In genomic region chr3:186589856-186590579, GRCh38 we compare ENCODE assay signal across 16 cellular contexts. TPM values are rescaled to one million over a fixed set of nuclear protein-coding genes. Genes with fewer than 3 reads are reported as not detected.
DNase-seq lines count a peak whose midpoint lies in the region; ATAC-seq, FAIRE-seq and TF ChIP-seq lines count a peak whose summit lies in the region.
"Had no signal": no experiment of that assay in that cellular context is flagged by ENCODE, and none has a peak within 500 bp of the region (broad histone marks: within the 10 kb centered on the region; RNA-seq: fewer than 3 reads in every experiment).

No MANE protein-coding gene starts in this region.

- H2AFZ ChIP-seq in Loucy (ENCODE audit: low read length) (no peak overlapping the region), astrocyte (ENCODE audit: low read depth, low read length) (no peak overlapping the region)

- H3K4me3 ChIP-seq in Loucy (ENCODE audit: low read length, poor library complexity, severe bottlenecking) (no peak overlapping the region), astrocyte (ENCODE audit: insufficient read depth, low read depth, low read length) (no peak overlapping the region), liver (ENCODE audit: low read depth in 1 of 3, low read length in 3 of 3) (no peak overlapping the region)
- H3K4me3 ChIP-seq in effector memory CD4-positive, alpha-beta T cell (ENCODE audit: insufficient read depth, low read depth, low read length, poor library complexity, severe bottlenecking) = no peak overlapping the region

- WGBS in liver = 47% methylated on average over 5 of the region's 5 CpGs

- peak overlapping the region; percentile 0 for H3K4me2 ChIP-seq in Loucy (ENCODE audit: low read depth, low read length, poor library complexity, severe bottlenecking)
- no peak overlapping the region for H3K4me2 ChIP-seq in astrocyte (ENCODE audit: low read length)

- no peak for TF ChIP-seq RAD21 in liver (IDR thresholded peaks at IDR 0.05)

- peaks cover 7% of the 10 kb centered on the region for H3K4me1 ChIP-seq in Loucy (ENCODE audit: insufficient read depth, low read length, poor library complexity, severe bottlenecking)
- H3K4me1 ChIP-seq in astrocyte (ENCODE audit: insufficient read depth, low read length) = no peaks in the 10 kb centered on the region
- H3K4me1 ChIP-seq in liver (ENCODE audit: control insufficient read depth in 4 of 4, insufficient read depth in 4 of 4, low read length in 3 of 4) = peaks cover 6 to 35% (median 26%) of the 10 kb centered on the region in 4 donors
- H3K4me1 ChIP-seq in effector memory CD4-positive, alpha-beta T cell (ENCODE audit: control insufficient read depth, insufficient read depth, low read length, poor library complexity, severe bottlenecking) = no peaks in the 10 kb centered on the region

- H3K4me1 Mint-ChIP-seq in astrocyte (ENCODE audit: low read depth, unreplicated experiment) = peaks cover 9% of the 10 kb centered on the region
- H3K4me1 Mint-ChIP-seq: memory B cell had no signal

- no peaks in the 10 kb centered on the region for H3K9me2 ChIP-seq in Loucy (replicated peaks; ENCODE audit: low read depth, low read length)

- no peak for FAIRE-seq in astrocyte (lab: Jason Lieb, UNC)

- H3K36me3 ChIP-seq in Loucy (ENCODE audit: insufficient read depth, low read length) = peaks cover 12% of the 10 kb centered on the region; the same call in 1 of the 2 replicates
- H3K36me3 ChIP-seq in astrocyte (ENCODE audit: insufficient read depth, low read length) = peaks cover 8% of the 10 kb centered on the region
- peaks cover 0 to 12% (median 6%) of the 10 kb centered on the region in 4 donors for H3K36me3 ChIP-seq in liver (ENCODE audit: control insufficient read depth in 4 of 4, insufficient read depth in 3 of 4, low read depth in 1 of 4, low read length in 3 of 4)
- H3K36me3 ChIP-seq in effector memory CD4-positive, alpha-beta T cell (ENCODE audit: control insufficient read depth, insufficient read depth, low read length) = peaks cover 12% of the 10 kb centered on the region

- no peak overlapping the region for H3K4me3 Mint-ChIP-seq in astrocyte (ENCODE audit: unreplicated experiment)
- H3K4me3 Mint-ChIP-seq: memory B cell had no signal

- H4K20me1 ChIP-seq in Loucy (ENCODE audit: insufficient read depth, low read length, poor library complexity, severe bottlenecking) = no peaks in the 10 kb centered on the region
- peaks cover under 1% of the 10 kb centered on the region for H4K20me1 ChIP-seq in astrocyte (ENCODE audit: insufficient read depth, low read length)

- H3K27ac ChIP-seq in astrocyte (ENCODE audit: low read depth, low read length) (no peak overlapping the region), liver (ENCODE audit: low read depth in 1 of 2, low read length in 2 of 2) (peak overlapping the region; percentile 5 to 80)
- no peak overlapping the region for H3K27ac ChIP-seq in effector memory CD4-positive, alpha-beta T cell (ENCODE audit: insufficient read depth, low read length, poor library complexity, severe bottlenecking)

- DNase-seq in DMS53 treated with DMSO at 0.1 percent for 48 hours (lab: John Stamatoyannopoulos, UW; ENCODE audit: unreplicated experiment) (peak; percentile 16), astrocyte (ENCODE audit: low read depth) (peak; percentile 39), DMS 273 (lab: John Stamatoyannopoulos, UW; ENCODE audit: unreplicated experiment) (no peak)
- DNase-seq in effector memory CD4-positive, alpha-beta T cell = no peak
- DNase-seq: activated CD4-positive, alpha-beta T cell treated with anti-CD3 and anti-CD28 coated beads for 4 hours; GDM1; GOT3; NCI-H187; retina; Right ventricle myocardium superior had no signal

- ATAC-seq in GM21737 (IDR thresholded peaks at IDR 0.05; ENCODE audit: unreplicated experiment) = no peak
- ATAC-seq in HG02885 (IDR thresholded peaks at IDR 0.05; ENCODE audit: poor library complexity, unreplicated experiment) = no peak

- no peaks in the 10 kb centered on the region for H3K79me2 ChIP-seq in Loucy (ENCODE audit: insufficient read depth, low read length)
- H3K79me2 ChIP-seq in astrocyte (ENCODE audit: insufficient read depth, low read length) = no peaks in the 10 kb centered on the region

- no peaks in the 10 kb centered on the region for H3K9me3 Mint-ChIP-seq in astrocyte (ENCODE audit: unreplicated experiment)
- H3K9me3 Mint-ChIP-seq: memory B cell had no signal

- no peak overlapping the region for H3K27ac Mint-ChIP-seq in astrocyte (ENCODE audit: unreplicated experiment)
- H3K27ac Mint-ChIP-seq: memory B cell had no signal

- peaks cover 4% of the 10 kb centered on the region for H3K36me3 Mint-ChIP-seq in astrocyte (ENCODE audit: low read depth, unreplicated experiment)

- H3K9ac ChIP-seq in Loucy (ENCODE audit: low read depth, low read length, poor library complexity, severe bottlenecking) = no peak overlapping the region
- no peak overlapping the region for H3K9ac ChIP-seq in astrocyte (ENCODE audit: low read length)
- no peak overlapping the region for H3K9ac ChIP-seq in liver (ENCODE audit: low read depth in 1 of 2, low read length in 2 of 2)

- H3K9me3 ChIP-seq in Loucy (ENCODE audit: insufficient read depth, low read depth, low read length) (no peaks in the 10 kb centered on the region), astrocyte (ENCODE audit: insufficient read depth, low read depth, low read length) (no peaks in the 10 kb centered on the region), liver (ENCODE audit: control insufficient read depth in 4 of 4, low read length in 3 of 4) (no peaks in the 10 kb centered on the region)
- H3K9me3 ChIP-seq in effector memory CD4-positive, alpha-beta T cell (ENCODE audit: control insufficient read depth, low read length) = no peaks in the 10 kb centered on the region

- TF ChIP-seq CTCF in Loucy (conservative IDR thresholded peaks at IDR 0.05; ENCODE audit: low read length) (no peak), astrocyte (IDR thresholded peaks at IDR 0.05; ENCODE audit: insufficient read depth, low read depth, low read length) (no peak), liver (IDR thresholded peaks at IDR 0.05; ENCODE audit: low read depth, low read length, missing input control) (no peak)

- H3K27me3 Mint-ChIP-seq in astrocyte (ENCODE audit: low read depth, unreplicated experiment) = peaks cover 11% of the 10 kb centered on the region
- H3K27me3 Mint-ChIP-seq: memory B cell had no signal

- H3F3A ChIP-seq in Loucy (ENCODE audit: low read depth) = no peaks in the 10 kb centered on the region

- H3K27me3 ChIP-seq in Loucy (ENCODE audit: insufficient read depth, low read length, poor library complexity, severe bottlenecking) (no peaks in the 10 kb centered on the region), astrocyte (ENCODE audit: insufficient read depth, low read length) (no peaks in the 10 kb centered on the region), liver (ENCODE audit: control insufficient read depth in 4 of 4, insufficient read depth in 4 of 4, low read length in 3 of 4) (no peaks in the 10 kb centered on the region)
- no peaks in the 10 kb centered on the region for H3K27me3 ChIP-seq in effector memory CD4-positive, alpha-beta T cell (replicated peaks; ENCODE audit: control insufficient read depth, insufficient read depth, low read length, poor library complexity, severe bottlenecking)

TF ChIP-seq in liver, 16 proteins besides CTCF, POLR2A, EP300 and RAD21:
- TF ChIP-seq FOXA1 (IDR thresholded peaks at IDR 0.05) (no peak), JUND (IDR thresholded peaks at IDR 0.05) (peak in 1 of 2 donors; percentile 54), YY1 (IDR thresholded peaks at IDR 0.05) (peak; percentile 24), HNF4A (conservative IDR thresholded peaks at IDR 0.05) (peak; percentile 11 to 29)

RNA-seq across cellular contexts. Expression of gene DNAJB11, which starts 19.5 kb away (rescaled TPM):
- total RNA-seq in astrocyte = 83.0 and 84.3 TPM in 2 replicates
- 100 to 1,000 TPM in 1 of 2 donors, 10 to 100 TPM in 1; 30.2 to 101 TPM for total RNA-seq in liver
- polyA plus RNA-seq in liver = 10 to 100 TPM; 44.7 to 67.3 TPM

RNA-seq across cellular contexts. Expression of gene AHSG, which starts 22.8 kb away (rescaled TPM):
- total RNA-seq in astrocyte = not detected in 2 replicates
- 1,000 to 10,000 TPM in 1 of 2 donors, 100 to 1,000 TPM in 1; 965 to 4,470 TPM for total RNA-seq in liver
- 1,000 to 10,000 TPM; 1,784 to 2,316 TPM for polyA plus RNA-seq in liver
- total RNA-seq: fibroblast of lung, Right ventricle myocardium superior had no signal
- polyA plus RNA-seq: fibroblast of lung had no signal

RNA-seq across cellular contexts. Expression of gene TBCCD1, which starts 22.9 kb away (rescaled TPM):
- total RNA-seq in astrocyte (8.7 and 10.2 TPM in 2 replicates), liver (10 to 100 TPM; 15.5 to 16.2 TPM)
- 1 to 10 TPM; 4.9 to 5.6 TPM for polyA plus RNA-seq in liver

RNA-seq across cellular contexts. Expression of gene CRYGS, which starts 45.8 kb away (rescaled TPM):
- 1.3 and 2.1 TPM in 2 replicates for total RNA-seq in astrocyte
- 1 to 10 TPM; 1.2 to 3.6 TPM for total RNA-seq in liver
- polyA plus RNA-seq in liver = 1 to 10 TPM in 1 of 2 donors, under 1 TPM in 1; 0.53 to 1.2 TPM

RNA-seq across cellular contexts. Expression of gene FETUB, which starts 50.2 kb away (rescaled TPM):
- not detected in 2 replicates for total RNA-seq in astrocyte
- 10 to 100 TPM in 1 of 2 donors, 1 to 10 TPM in 1; 3.1 to 10.8 TPM for total RNA-seq in liver
- polyA plus RNA-seq in liver = 10 to 100 TPM in 1 of 2 donors, 1 to 10 TPM in 1; 8.0 to 28.6 TPM
- total RNA-seq: fibroblast of lung, Right ventricle myocardium superior had no signal
- polyA plus RNA-seq: fibroblast of lung had no signal

Comparison
In these comparisons a context has a peak if more than half of its experiments do, and no peak if none do; other contexts are left out.
1. DNase-seq: peak in DMS53 treated with DMSO at 0.1 percent for 48 hours (single experiment) and astrocyte (single experiment); none in effector memory CD4-positive, alpha-beta T cell (0 of 3) and DMS 273 (single experiment).
2. H3K27ac ChIP-seq: peak in liver (2 of 2); none in astrocyte (single experiment) and effector memory CD4-positive, alpha-beta T cell (single experiment).
3. RNA of gene AHSG, which starts 22.8 kb away (total RNA-seq): 965 to 4,470 TPM in liver; not detected in astrocyte; every median in the first group is over 100 times any median in the second.